ENCODE assay signal across 8 cellular contexts in the genomic region with DNA sequence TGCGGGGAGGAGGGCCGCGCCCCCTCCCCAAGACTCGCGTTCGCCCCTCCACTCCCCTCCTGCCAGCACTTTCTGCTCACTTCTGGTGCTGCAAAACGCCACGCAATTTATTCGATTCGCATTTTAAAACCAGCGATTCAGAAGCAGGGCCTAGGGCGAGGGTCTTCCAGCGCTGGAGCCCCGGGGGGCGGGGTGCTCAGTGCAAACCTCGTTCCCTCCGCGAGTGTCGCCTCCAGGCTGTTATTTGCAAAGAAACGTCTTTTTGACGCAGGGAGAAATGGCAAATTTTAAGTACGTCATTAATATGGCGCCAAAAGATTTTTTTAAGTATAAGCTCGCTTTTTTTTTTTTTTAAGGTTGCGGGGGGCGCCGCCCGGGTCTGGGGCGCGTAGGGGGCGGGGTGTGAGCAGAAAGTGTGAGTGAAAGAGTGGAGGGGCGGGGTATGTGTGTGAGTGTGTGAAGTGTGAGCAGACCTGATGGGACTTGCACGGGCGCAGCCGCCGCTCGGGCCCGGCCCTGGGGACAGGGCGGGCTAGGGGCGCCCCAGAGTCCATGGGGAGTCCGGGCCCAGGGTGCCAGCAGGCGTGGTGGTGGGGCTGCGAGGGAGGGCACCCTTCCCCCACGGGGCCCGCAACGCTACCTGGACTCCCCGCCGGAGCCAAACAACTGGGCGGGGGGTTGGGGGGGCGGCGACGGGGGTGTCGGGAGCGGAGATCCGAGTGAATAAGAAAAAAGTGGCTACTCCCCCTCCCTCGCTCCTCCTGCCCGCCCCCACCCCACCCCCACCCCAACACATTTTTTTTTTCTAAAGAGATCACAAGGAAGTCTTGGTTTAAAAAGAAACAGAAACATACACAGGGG. TPM values are rescaled to one million over a fixed set of nuclear protein-coding genes. Genes with fewer than 3 reads are reported as not detected.
DNase-seq lines count a peak whose midpoint lies in the region; ATAC-seq and TF ChIP-seq lines count a peak whose summit lies in the region.

A gene (plus strand): TSS at position 845 of the 861 bp plus-strand sequence. CDS start 10,188 bp downstream, outside the sequence.

- no peaks in the 10 kb centered on the region for H3K27me3 ChIP-seq in lung (ENCODE audit: control insufficient read depth, insufficient read depth)

- no peaks in the 10 kb centered on the region for H3K36me3 ChIP-seq in lung (ENCODE audit: control insufficient read depth in 2 of 2, insufficient read depth in 2 of 2, low read length in 2 of 2)

- TF ChIP-seq CTCF in GM12874 (IDR thresholded peaks at IDR 0.05; ENCODE audit: insufficient read depth, low read depth, low read length) (0 out of 2 replicates have a peak, but pooled peaks have one; percentile 5), lung (IDR thresholded peaks at IDR 0.05; ENCODE audit: control extremely low read depth, extremely low read depth) (no peak)

- ATAC-seq in HG02763 (IDR thresholded peaks at IDR 0.05; ENCODE audit: unreplicated experiment) (peak; percentile 39), lung (ENCODE audit: insufficient read depth, low FRiP score) (peak; percentile 54), GM18517 (IDR thresholded peaks at IDR 0.05; ENCODE audit: unreplicated experiment) (no peak)

- DNase-seq in NCI-H510A treated with DMSO at 0.1 percent for 48 hours (lab: John Stamatoyannopoulos, UW) = peak; percentile 74
- peak; percentile 65 to 72 for DNase-seq in activated CD8-positive, alpha-beta memory T cell treated with anti-CD3 and anti-CD28 coated beads for 1 hour (ENCODE audit: extremely low read depth in 1 of 2, low read depth in 1 of 2)
- peak; percentile 77 for DNase-seq in effector CD4-positive, alpha-beta T cell
- peak; percentile 68 for DNase-seq in lung (ENCODE audit: low spot score)
- peak; percentile 51 to 69 (median 57) for DNase-seq in stimulated activated CD4-positive, alpha-beta T cell treated with anti-CD3 and anti-CD28 coated beads, TNF-alpha, amount 100 ng/mL, for 24 hours (ENCODE audit: low read depth in 3 of 3)

- 0% methylated on average over 44 to 57 of the region's 57 CpGs for WGBS in lung, 2 donors

- no peaks in the 10 kb centered on the region for H3K9me3 ChIP-seq in lung (ENCODE audit: control insufficient read depth in 2 of 2, insufficient read depth in 1 of 2, low read length in 1 of 2)

- peaks cover 0 to 21% of the 10 kb centered on the region in 2 donors for H3K4me1 ChIP-seq in lung (ENCODE audit: control insufficient read depth in 2 of 2, insufficient read depth in 2 of 2, low read length in 2 of 2)

- peak within 1 kb of the TSS; percentile 95 for H3K4me3 ChIP-seq in lung

- H3K27ac ChIP-seq in lung (ENCODE audit: low read depth in 1 of 2, low read length in 1 of 2) = peak within 1 kb of the TSS; percentile 96 to 99

RNA-seq across cellular contexts. Expression of the gene that starts here (rescaled TPM):
- total RNA-seq in lung = 10 to 100 TPM; 24.4 to 53.5 TPM
- 10 to 100 TPM; 12.4 to 16.3 TPM for polyA plus RNA-seq in lung
